Comparison of ENCODE assay signal across 8 cellular contexts in genomic region chr6:135002229-135002844, GRCh38. TPM values are rescaled to one million over a fixed set of nuclear protein-coding genes. Genes with fewer than 3 reads are reported as not detected.
A peak's percentile ranks its signal among the peaks of the same experiment; 100 is the strongest.
DNase-seq lines count a peak whose midpoint lies in the region; ATAC-seq, FAIRE-seq and TF ChIP-seq lines count a peak whose summit lies in the region.

No MANE protein-coding gene starts in this region.

- H3K36me3 Mint-ChIP-seq in activated naive CD8-positive, alpha-beta T cell treated with anti-CD3 and anti-CD28 coated beads, Interleukin-2, amount 50 U/mL, for 24 hours (ENCODE audit: low read depth): peaks cover 14% of the 10 kb centered on the region
- H3K36me3 Mint-ChIP-seq in activated CD4-positive, alpha-beta T cell treated with anti-CD3 and anti-CD28 coated beads, Interleukin-2, amount 10 ng/mL, durations not matched to agents 7 days and 5 days (ENCODE audit: low read depth): peaks cover 18% of the 10 kb centered on the region

- H3K9me3 Mint-ChIP-seq in activated naive CD8-positive, alpha-beta T cell treated with anti-CD3 and anti-CD28 coated beads, Interleukin-2, amount 50 U/mL, for 24 hours: no peaks in the 10 kb centered on the region
- H3K9me3 Mint-ChIP-seq in activated CD4-positive, alpha-beta T cell treated with anti-CD3 and anti-CD28 coated beads, Interleukin-2, amount 10 ng/mL, durations not matched to agents 7 days and 5 days: no peaks in the 10 kb centered on the region

- no peaks in the 10 kb centered on the region for H3K9me2 ChIP-seq in SU-DHL-6 (replicated peaks; ENCODE audit: insufficient read depth, low read length)

- no peaks in the 10 kb centered on the region for H3K9me3 ChIP-seq in SU-DHL-6 (ENCODE audit: insufficient read depth, low read length)
- no peaks in the 10 kb centered on the region for H3K9me3 ChIP-seq in keratinocyte (ENCODE audit: control insufficient read depth, low read depth, low read length)

- no peak for TF ChIP-seq POLR2A in GM12892 (IDR thresholded peaks at IDR 0.05; ENCODE audit: low read depth, low read length)

- no peaks in the 10 kb centered on the region for H3K9me1 ChIP-seq in keratinocyte (ENCODE audit: control insufficient read depth, extremely low read depth, insufficient read depth, low read length)

- H3K9ac ChIP-seq in SU-DHL-6 (ENCODE audit: low read length) (no peak overlapping the region), keratinocyte (ENCODE audit: control insufficient read depth, extremely low read depth, insufficient read depth, low read length) (no peak overlapping the region)

- H3K27ac Mint-ChIP-seq in activated naive CD8-positive, alpha-beta T cell treated with anti-CD3 and anti-CD28 coated beads, Interleukin-2, amount 50 U/mL, for 24 hours: no peak overlapping the region
- no peak overlapping the region for H3K27ac Mint-ChIP-seq in activated CD4-positive, alpha-beta T cell treated with anti-CD3 and anti-CD28 coated beads, Interleukin-2, amount 10 ng/mL, durations not matched to agents 7 days and 5 days

- H3K27me3 Mint-ChIP-seq in activated naive CD8-positive, alpha-beta T cell treated with anti-CD3 and anti-CD28 coated beads, Interleukin-2, amount 50 U/mL, for 24 hours: no peaks in the 10 kb centered on the region
- no peaks in the 10 kb centered on the region for H3K27me3 Mint-ChIP-seq in activated CD4-positive, alpha-beta T cell treated with anti-CD3 and anti-CD28 coated beads, Interleukin-2, amount 10 ng/mL, durations not matched to agents 7 days and 5 days

- 0 out of 2 replicates have a peak, but pooled peaks cover 3% of the 10 kb centered on the region for H3F3A ChIP-seq in SU-DHL-6 (ENCODE audit: insufficient read depth)

- no peak for DNase-seq in AG04449 (ENCODE audit: low read depth, low spot score)
- no peak for DNase-seq in GM12892 (ENCODE audit: insufficient read length)
- DNase-seq in keratinocyte (ENCODE audit: low read depth, low spot score): no peak
- no peak for DNase-seq in activated naive CD8-positive, alpha-beta T cell treated with anti-CD3 and anti-CD28 coated beads, Interleukin-2, amount 50 U/mL, for 24 hours
- DNase-seq in activated CD4-positive, alpha-beta T cell treated with anti-CD3 and anti-CD28 coated beads, Interleukin-2, amount 10 ng/mL, durations not matched to agents 7 days and 5 days: no peak
- DNase-seq in SKM-1 (lab: John Stamatoyannopoulos, UW; ENCODE audit: unreplicated experiment): no peak
- DNase-seq in NCI-H510A (lab: John Stamatoyannopoulos, UW): no peak

- dilution Hi-C loops in keratinocyte (cut with MboI; ENCODE audit: extremely low pct_ligation_motif_present, low sequenced_read_pairs): no loop called here

- FAIRE-seq in GM12892 (lab: Jason Lieb, UNC) (peak; percentile 57), keratinocyte (lab: Jason Lieb, UNC) (no peak)

- ATAC-seq in activated naive CD8-positive, alpha-beta T cell treated with anti-CD3 and anti-CD28 coated beads, Interleukin-2, amount 50 U/mL, for 24 hours: no peak

- H3K4me2 ChIP-seq in SU-DHL-6 (ENCODE audit: low read depth, low read length, poor library complexity, severe bottlenecking) (no peak overlapping the region), keratinocyte (ENCODE audit: control insufficient read depth, extremely low read depth, insufficient read depth, low read depth, low read length) (no peak overlapping the region)

- H3K36me3 ChIP-seq in SU-DHL-6 (ENCODE audit: low read length): peaks cover 8% of the 10 kb centered on the region
- H3K36me3 ChIP-seq in keratinocyte (ENCODE audit: control insufficient read depth in 2 of 2, extremely low read depth in 1 of 2, insufficient read depth in 2 of 2, low read length in 2 of 2): peaks cover under 1 to 3% of the 10 kb centered on the region in 2 experiments

- H3K4me1 Mint-ChIP-seq in activated naive CD8-positive, alpha-beta T cell treated with anti-CD3 and anti-CD28 coated beads, Interleukin-2, amount 50 U/mL, for 24 hours: peaks cover 20% of the 10 kb centered on the region
- H3K4me1 Mint-ChIP-seq in activated CD4-positive, alpha-beta T cell treated with anti-CD3 and anti-CD28 coated beads, Interleukin-2, amount 10 ng/mL, durations not matched to agents 7 days and 5 days: peaks cover 11% of the 10 kb centered on the region

- H2AFZ ChIP-seq in SU-DHL-6 (ENCODE audit: low read depth, low read length, severe bottlenecking) (no peak overlapping the region), keratinocyte (ENCODE audit: control insufficient read depth, low read length) (no peak overlapping the region)

- TF ChIP-seq CTCF in AG04449 (IDR thresholded peaks at IDR 0.05; ENCODE audit: insufficient read depth, low read length, missing control alignments) (peak; percentile 38), SU-DHL-6 (IDR thresholded peaks at IDR 0.05; ENCODE audit: insufficient read depth, low read length, poor library complexity, severe bottlenecking) (peak; percentile 57), keratinocyte (optimal IDR thresholded peaks at IDR 0.05 in 1 of 3, IDR thresholded peaks at IDR 0.05 in 1 of 3, conservative IDR thresholded peaks at IDR 0.05 in 1 of 3; ENCODE audit: extremely low read depth in 1 of 3, insufficient read depth in 2 of 3, low read length in 3 of 3) (peak in 2 of 3 experiments; percentile 39 to 41)

- H3K4me3 ChIP-seq in AG04449 (ENCODE audit: low read depth, low read length): no peak overlapping the region
- H3K4me3 ChIP-seq in SU-DHL-6 (ENCODE audit: insufficient read depth, low read length, poor library complexity, severe bottlenecking): no peak overlapping the region
- no peak overlapping the region for H3K4me3 ChIP-seq in keratinocyte (ENCODE audit: control insufficient read depth in 2 of 3, extremely low read depth in 1 of 3, insufficient read depth in 2 of 3, low read depth in 1 of 3, low read length in 3 of 3)

- H3K27ac ChIP-seq in SU-DHL-6 (ENCODE audit: low read depth, low read length): no peak overlapping the region
- H3K27ac ChIP-seq in keratinocyte (ENCODE audit: control insufficient read depth, insufficient read depth, low read length): no peak overlapping the region

- H3K4me1 ChIP-seq in keratinocyte (ENCODE audit: control insufficient read depth, extremely low read depth, insufficient read depth, low read length): no peaks in the 10 kb centered on the region

- no peaks in the 10 kb centered on the region for H4K20me1 ChIP-seq in SU-DHL-6 (ENCODE audit: low read depth, low read length)
- no peaks in the 10 kb centered on the region for H4K20me1 ChIP-seq in keratinocyte (ENCODE audit: control insufficient read depth, extremely low read depth, insufficient read depth, low read length)

- H3K79me2 ChIP-seq in SU-DHL-6 (ENCODE audit: insufficient read depth, low read length): no peaks in the 10 kb centered on the region
- no peaks in the 10 kb centered on the region for H3K79me2 ChIP-seq in keratinocyte (ENCODE audit: control insufficient read depth, insufficient read depth, low read length)

- CTCF ChIA-PET in AG04449 (lab: Yijun Ruan, JAX): interaction anchor here (0.6 to 3.1 kb wide), 17 partner anchors 8 to 893 kb away, joined by 3 to 13 read pairs (median 3); no protein-coding TSS in a partner anchor
- CTCF ChIA-PET in activated CD4-positive, alpha-beta T cell treated with anti-CD3 and anti-CD28 coated beads, Interleukin-2, amount 10 ng/mL, durations not matched to agents 7 days and 5 days (lab: Charles Lee): interaction anchor here (1.0 kb wide), 1 partner anchor 10 kb away, joined by 3 read pairs; no protein-coding TSS in a partner anchor

- H3K27me3 ChIP-seq in SU-DHL-6 (ENCODE audit: low read length) (no peaks in the 10 kb centered on the region), keratinocyte (ENCODE audit: control insufficient read depth, extremely low read depth, insufficient read depth, low read length) (no peaks in the 10 kb centered on the region)

- POLR2A ChIA-PET in AG04449 (lab: Yijun Ruan, JAX): interaction anchor here (0.5 kb wide), 1 partner anchor 279 kb away, joined by 3 read pairs; no protein-coding TSS in a partner anchor
- POLR2A ChIA-PET in activated CD4-positive, alpha-beta T cell treated with anti-CD3 and anti-CD28 coated beads, Interleukin-2, amount 10 ng/mL, durations not matched to agents 7 days and 5 days (lab: Charles Lee): no interaction called here

- no peak overlapping the region for H3K4me3 Mint-ChIP-seq in activated naive CD8-positive, alpha-beta T cell treated with anti-CD3 and anti-CD28 coated beads, Interleukin-2, amount 50 U/mL, for 24 hours
- H3K4me3 Mint-ChIP-seq in activated CD4-positive, alpha-beta T cell treated with anti-CD3 and anti-CD28 coated beads, Interleukin-2, amount 10 ng/mL, durations not matched to agents 7 days and 5 days: no peak overlapping the region

RNA-seq across cellular contexts. Expression of gene HBS1L, which starts 52.3 kb away (rescaled TPM):
- polyA plus RNA-seq in GM12892 (2012; ENCODE audit: missing spikeins): 90.0 TPM
- 47.5 to 61.6 TPM (median 57.2 TPM) in 3 replicates for polyA plus RNA-seq in keratinocyte
- polyA plus RNA-seq in keratinocyte (2011; ENCODE audit: low read depth): 137 TPM
- polyA plus RNA-seq in keratinocyte (2011; cell fraction: cytosol; rRNA removed): 44.6 and 67.9 TPM in 2 replicates
- 38.6 and 41.0 TPM in 2 replicates for polyA plus RNA-seq in keratinocyte (2011; cell fraction: nucleus; rRNA removed)
- 52.4 and 53.7 TPM in 2 replicates for polyA plus RNA-seq in keratinocyte (2012; ENCODE audit: low replicate concordance)
- 23.1 to 104 TPM (median 67.6 TPM) in 3 replicates for polyA minus RNA-seq in keratinocyte
- 56.6 TPM for polyA minus RNA-seq in keratinocyte (2011; cell fraction: cytosol; rRNA and poly(A)+ RNA removed)
- 25.9 and 52.9 TPM in 2 replicates for polyA minus RNA-seq in keratinocyte (2011; cell fraction: nucleus; rRNA and poly(A)+ RNA removed)
- total RNA-seq in activated CD4-positive, alpha-beta T cell treated with anti-CD3 and anti-CD28 coated beads, Interleukin-2, amount 10 ng/mL, durations not matched to agents 7 days and 5 days: 10 to 100 TPM; 71.5 to 74.7 TPM

RNA-seq across cellular contexts. Expression of gene ALDH8A1, which starts 52.4 kb away (rescaled TPM):
- 1.2 TPM for polyA plus RNA-seq in GM12892 (2012; ENCODE audit: missing spikeins)
- 0.15 to 0.66 TPM (median 0.62 TPM) in 3 replicates for polyA plus RNA-seq in keratinocyte
- 0.69 TPM for polyA plus RNA-seq in keratinocyte (2011; ENCODE audit: low read depth)
- polyA plus RNA-seq in keratinocyte (2011; cell fraction: cytosol; rRNA removed): 0.13 and 0.21 TPM in 2 replicates
- polyA plus RNA-seq in keratinocyte (2011; cell fraction: nucleus; rRNA removed): 2.2 and 3.7 TPM in 2 replicates
- 0.08 and 2.6 TPM in 2 replicates for polyA plus RNA-seq in keratinocyte (2012; ENCODE audit: low replicate concordance)
- 0.69 to 8.5 TPM (median 1.7 TPM) in 3 replicates for polyA minus RNA-seq in keratinocyte
- not detected for polyA minus RNA-seq in keratinocyte (2011; cell fraction: cytosol; rRNA and poly(A)+ RNA removed)
- 9.6 and 10.5 TPM in 2 replicates for polyA minus RNA-seq in keratinocyte (2011; cell fraction: nucleus; rRNA and poly(A)+ RNA removed)
- total RNA-seq in activated CD4-positive, alpha-beta T cell treated with anti-CD3 and anti-CD28 coated beads, Interleukin-2, amount 10 ng/mL, durations not matched to agents 7 days and 5 days: 1 to 10 TPM in 1 of 2 experiments, under 1 TPM in 1; 0.89 to 1.0 TPM
